Comparison of ENCODE assay signal across 15 cellular contexts in genomic region chr1:39006726-39007645, GRCh38.
"Had no signal": no experiment of that assay in that cellular context is flagged by ENCODE, and none has a peak within 500 bp of the region (broad histone marks: within the 10 kb centered on the region; RNA-seq: fewer than 3 reads in every experiment).

No MANE protein-coding gene starts in this region.

- H3K4me3 Mint-ChIP-seq: activated naive CD4-positive, alpha-beta T cell treated with anti-CD3 and anti-CD28 coated beads, Interleukin-2, amount 10 ng/mL, durations not matched to agents 7 days and 5 days; activated T-helper 1 cell treated with anti-CD3 and anti-CD28 coated beads, Interleukin-12 subunit alpha, Interleukin-12 subunit beta, Interleukin-2, Interleukin-4 antibody, amounts not matched to agents 30 ng/mL and 10 ng/mL and 1 ng/mL, durations not matched to agents 14 hours and 24 hours and 36 hours; brain; immature natural killer cell; naive B cell had no signal

- H3K4me1 Mint-ChIP-seq: brain, naive B cell had no signal

- H3K9me3 Mint-ChIP-seq: activated naive CD4-positive, alpha-beta T cell treated with anti-CD3 and anti-CD28 coated beads, Interleukin-2, amount 10 ng/mL, durations not matched to agents 7 days and 5 days; activated T-helper 1 cell treated with anti-CD3 and anti-CD28 coated beads, Interleukin-12 subunit alpha, Interleukin-12 subunit beta, Interleukin-2, Interleukin-4 antibody, amounts not matched to agents 30 ng/mL and 10 ng/mL and 1 ng/mL, durations not matched to agents 14 hours and 24 hours and 36 hours; brain; immature natural killer cell; naive B cell had no signal

- ATAC-seq: activated CD4-positive, CD25-positive, alpha-beta regulatory T cell treated with anti-CD3 and anti-CD28 coated beads, Interleukin-2, amount 50 U/mL, for 24 hours; left colon had no signal

- H3K27ac Mint-ChIP-seq: activated naive CD4-positive, alpha-beta T cell treated with anti-CD3 and anti-CD28 coated beads, Interleukin-2, amount 10 ng/mL, durations not matched to agents 7 days and 5 days; activated T-helper 1 cell treated with anti-CD3 and anti-CD28 coated beads, Interleukin-12 subunit alpha, Interleukin-12 subunit beta, Interleukin-2, Interleukin-4 antibody, amounts not matched to agents 30 ng/mL and 10 ng/mL and 1 ng/mL, durations not matched to agents 14 hours and 24 hours and 36 hours had no signal

- H3K27me3 Mint-ChIP-seq: activated naive CD4-positive, alpha-beta T cell treated with anti-CD3 and anti-CD28 coated beads, Interleukin-2, amount 10 ng/mL, durations not matched to agents 7 days and 5 days; brain; naive B cell had no signal

- DNase-seq: activated CD4-positive, alpha-beta T cell treated with anti-CD3 and anti-CD28 coated beads, Interleukin-2, amount 50 U/mL, for 48 hours; activated naive CD4-positive, alpha-beta T cell treated with anti-CD3 and anti-CD28 coated beads, Interleukin-2, amount 10 ng/mL, durations not matched to agents 7 days and 5 days; amygdala; effector memory CD4-positive, alpha-beta T cell; erythroblast; immature natural killer cell; left colon; naive B cell; sigmoid colon; stimulated activated CD4-positive, alpha-beta T cell treated with anti-CD3 and anti-CD28 coated beads, Interleukin-2, amount 100 ng/mL, for 24 hours; stimulated activated naive CD4-positive, alpha-beta T cell treated with Interleukin-2 at 50 U/mL for 16 hours; upper lobe of left lung had no signal
